Comparison of ENCODE assay signal across 8 cellular contexts in the genomic region with DNA sequence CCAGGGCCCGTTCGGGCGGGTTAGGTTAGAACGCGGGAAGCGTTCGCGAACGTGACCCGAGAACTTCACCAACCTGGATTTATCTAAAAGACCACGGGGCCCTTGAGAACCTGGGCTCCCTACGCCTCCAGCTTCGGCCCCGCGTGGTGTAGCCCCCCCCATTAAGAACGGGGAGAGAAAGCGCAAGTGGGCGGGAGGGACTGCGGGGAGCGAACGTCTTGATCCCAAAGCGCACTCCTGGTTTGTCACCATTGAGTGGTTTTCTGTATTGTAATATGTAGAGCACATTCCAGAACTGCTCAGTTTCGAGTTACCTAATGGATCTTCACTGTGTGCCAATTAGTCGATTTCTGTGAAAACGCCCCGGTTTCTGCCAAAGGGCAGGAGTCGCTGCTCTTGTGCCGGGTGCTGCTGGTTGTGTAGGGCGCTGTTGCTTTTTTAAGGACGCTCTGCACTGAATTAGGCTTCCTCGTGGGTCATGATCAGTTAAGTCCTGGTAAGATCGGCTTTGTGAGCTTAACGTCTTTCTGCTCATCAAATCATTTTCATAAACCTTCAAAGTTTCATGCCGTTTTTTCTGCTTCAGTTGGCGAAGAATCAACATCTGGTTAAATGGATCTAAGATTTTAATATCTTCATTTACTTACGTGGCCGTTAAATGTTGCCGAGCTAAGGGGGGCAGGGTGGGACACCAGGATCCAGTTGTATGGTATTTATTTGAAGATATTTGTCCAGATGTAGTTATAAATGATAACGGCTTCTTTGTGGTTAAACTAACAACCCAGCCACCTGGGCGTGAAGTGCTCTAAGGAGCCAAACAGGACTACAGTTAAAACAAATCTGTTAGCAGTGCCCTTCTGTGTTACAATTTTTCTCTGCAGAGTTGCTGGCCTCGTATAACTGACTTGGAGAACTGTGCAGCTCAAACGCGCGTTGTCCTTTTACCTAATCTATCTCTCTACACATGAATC. TPM values are rescaled to one million over a fixed set of nuclear protein-coding genes. Genes with fewer than 3 reads are reported as not detected.
DNase-seq lines count a peak whose midpoint lies in the region; ATAC-seq and TF ChIP-seq lines count a peak whose summit lies in the region.

No MANE protein-coding gene starts in this region.

- peak overlapping the region; percentile 87 for H3K27ac Mint-ChIP-seq in activated CD8-positive, alpha-beta T cell treated with anti-CD3 and anti-CD28 coated beads for 36 hours
- peak overlapping the region; percentile 31 to 91 (median 58) for H3K27ac Mint-ChIP-seq in naive B cell
- H3K27ac Mint-ChIP-seq in stimulated activated naive CD8-positive, alpha-beta T cell treated with anti-CD3 and anti-CD28 coated beads, Interleukin-15, Interleukin-2, amounts not matched to agents 100 ng/mL and 50 ng/mL, for 24 hours: peak overlapping the region; percentile 95

- peaks cover 11% of the 10 kb centered on the region for H3K27me3 Mint-ChIP-seq in activated CD8-positive, alpha-beta T cell treated with anti-CD3 and anti-CD28 coated beads for 36 hours
- H3K27me3 Mint-ChIP-seq in naive B cell: no peaks in the 10 kb centered on the region
- H3K27me3 Mint-ChIP-seq in stimulated activated naive CD8-positive, alpha-beta T cell treated with anti-CD3 and anti-CD28 coated beads, Interleukin-15, Interleukin-2, amounts not matched to agents 100 ng/mL and 50 ng/mL, for 24 hours: peaks cover 13% of the 10 kb centered on the region

- H3K36me3 Mint-ChIP-seq in activated CD8-positive, alpha-beta T cell treated with anti-CD3 and anti-CD28 coated beads for 36 hours (ENCODE audit: low read depth): peaks cover 8% of the 10 kb centered on the region
- no peaks in the 10 kb centered on the region for H3K36me3 Mint-ChIP-seq in naive B cell
- H3K36me3 Mint-ChIP-seq in stimulated activated naive CD8-positive, alpha-beta T cell treated with anti-CD3 and anti-CD28 coated beads, Interleukin-15, Interleukin-2, amounts not matched to agents 100 ng/mL and 50 ng/mL, for 24 hours (ENCODE audit: low read depth): peaks cover 21% of the 10 kb centered on the region

- CTCF ChIA-PET in activated CD8-positive, alpha-beta T cell treated with anti-CD3 and anti-CD28 coated beads for 36 hours (lab: Charles Lee): interaction anchor here (0.7 to 4.0 kb wide), 36 partner anchors 8 to 445 kb away, joined by 3 to 51 read pairs (median 4); a partner anchor contains a TSS

- H3K4me3 Mint-ChIP-seq in activated CD8-positive, alpha-beta T cell treated with anti-CD3 and anti-CD28 coated beads for 36 hours: peak overlapping the region; percentile 93
- peak overlapping the region; percentile 90 to 98 (median 93) for H3K4me3 Mint-ChIP-seq in naive B cell
- H3K4me3 Mint-ChIP-seq in stimulated activated naive CD8-positive, alpha-beta T cell treated with anti-CD3 and anti-CD28 coated beads, Interleukin-15, Interleukin-2, amounts not matched to agents 100 ng/mL and 50 ng/mL, for 24 hours: peak overlapping the region; percentile 98

- H3K4me3 ChIP-seq in AG09309 (ENCODE audit: control insufficient read depth, low read depth, low read length): peak overlapping the region; percentile 58
- H3K4me3 ChIP-seq in epithelial cell of proximal tubule (ENCODE audit: low read depth, low read length): peak overlapping the region; percentile 81

- peak; percentile 21 for ATAC-seq in GM18868 (IDR thresholded peaks at IDR 0.05; ENCODE audit: unreplicated experiment)
- peak; percentile 35 for ATAC-seq in HG03135 (IDR thresholded peaks at IDR 0.05; ENCODE audit: unreplicated experiment)
- peak; percentile 57 for ATAC-seq in activated CD8-positive, alpha-beta T cell treated with anti-CD3 and anti-CD28 coated beads for 36 hours
- peak; percentile 39 to 44 for ATAC-seq in naive B cell (ENCODE audit: low read depth in 2 of 2)

- DNase-seq in AG09309 (ENCODE audit: low read depth) (no peak), NCI-H526 (lab: John Stamatoyannopoulos, UW) (peak; percentile 80 to 88), epithelial cell of proximal tubule (ENCODE audit: low read depth) (no peak), naive B cell (peak; percentile 36)
- peak; percentile 69 for DNase-seq in activated CD8-positive, alpha-beta T cell treated with anti-CD3 and anti-CD28 coated beads for 36 hours

- peak; percentile 2 for TF ChIP-seq CTCF in AG09309 (IDR thresholded peaks at IDR 0.05; ENCODE audit: control insufficient read depth, insufficient read depth, low read depth, low read length, missing control alignments)
- no peak for TF ChIP-seq CTCF in activated CD8-positive, alpha-beta T cell treated with anti-CD3 and anti-CD28 coated beads for 36 hours (IDR thresholded peaks at IDR 0.05)
- peak; percentile 26 for TF ChIP-seq CTCF in epithelial cell of proximal tubule (conservative IDR thresholded peaks at IDR 0.05; ENCODE audit: low read depth, low read length)

- H3K4me1 Mint-ChIP-seq in activated CD8-positive, alpha-beta T cell treated with anti-CD3 and anti-CD28 coated beads for 36 hours (ENCODE audit: low read depth): peaks cover 25% of the 10 kb centered on the region
- peaks cover 37 to 49% (median 44%) of the 10 kb centered on the region in 3 donors for H3K4me1 Mint-ChIP-seq in naive B cell
- H3K4me1 Mint-ChIP-seq in stimulated activated naive CD8-positive, alpha-beta T cell treated with anti-CD3 and anti-CD28 coated beads, Interleukin-15, Interleukin-2, amounts not matched to agents 100 ng/mL and 50 ng/mL, for 24 hours (ENCODE audit: low read depth): peaks cover 36% of the 10 kb centered on the region

- POLR2A ChIA-PET in activated CD8-positive, alpha-beta T cell treated with anti-CD3 and anti-CD28 coated beads for 36 hours (lab: Charles Lee): interaction anchor here (0.6 to 2.4 kb wide), 14 partner anchors 11 to 351 kb away, joined by 3 to 7 read pairs (median 4); a partner anchor contains a TSS

- no peaks in the 10 kb centered on the region for H3K9me3 Mint-ChIP-seq in activated CD8-positive, alpha-beta T cell treated with anti-CD3 and anti-CD28 coated beads for 36 hours
- H3K9me3 Mint-ChIP-seq in naive B cell: no peaks in the 10 kb centered on the region
- no peaks in the 10 kb centered on the region for H3K9me3 Mint-ChIP-seq in stimulated activated naive CD8-positive, alpha-beta T cell treated with anti-CD3 and anti-CD28 coated beads, Interleukin-15, Interleukin-2, amounts not matched to agents 100 ng/mL and 50 ng/mL, for 24 hours

- intact Hi-C loops in activated CD8-positive, alpha-beta T cell treated with anti-CD3 and anti-CD28 coated beads for 36 hours (cut with micrococcal nuclease): loop anchor here (2.0 to 10.0 kb wide), 5 partner anchors 87 to 410 kb away; no protein-coding TSS in a partner anchor

RNA-seq across cellular contexts. Expression of a gene that starts 0.8 kb away (rescaled TPM):
- 10 to 100 TPM; 48.0 to 50.0 TPM for total RNA-seq in activated CD8-positive, alpha-beta T cell treated with anti-CD3 and anti-CD28 coated beads for 36 hours
- total RNA-seq in epithelial cell of proximal tubule: 15.2 and 30.0 TPM in 2 replicates
- polyA plus RNA-seq in naive B cell (ENCODE audit: low read depth in 6 of 6): under 1 TPM in 2 of 6 donors, not detected in 4; 0.31 to 0.78 TPM

Comparison
In these comparisons a context has a peak if more than half of its experiments do, and no peak if none do; other contexts are left out.
1. DNase-seq: peak in NCI-H526 (2 of 2), activated CD8-positive, alpha-beta T cell treated with anti-CD3 and anti-CD28 coated beads for 36 hours (single experiment) and naive B cell (single experiment); none in AG09309 (single experiment) and epithelial cell of proximal tubule (single experiment).
2. Peak in every context shown above with its lines, with median percentiles within 50 percentile points of each other: ATAC-seq, H3K27ac Mint-ChIP-seq and H3K4me3 Mint-ChIP-seq.